ENCODE assay signal across 8 cellular contexts in the genomic region with DNA sequence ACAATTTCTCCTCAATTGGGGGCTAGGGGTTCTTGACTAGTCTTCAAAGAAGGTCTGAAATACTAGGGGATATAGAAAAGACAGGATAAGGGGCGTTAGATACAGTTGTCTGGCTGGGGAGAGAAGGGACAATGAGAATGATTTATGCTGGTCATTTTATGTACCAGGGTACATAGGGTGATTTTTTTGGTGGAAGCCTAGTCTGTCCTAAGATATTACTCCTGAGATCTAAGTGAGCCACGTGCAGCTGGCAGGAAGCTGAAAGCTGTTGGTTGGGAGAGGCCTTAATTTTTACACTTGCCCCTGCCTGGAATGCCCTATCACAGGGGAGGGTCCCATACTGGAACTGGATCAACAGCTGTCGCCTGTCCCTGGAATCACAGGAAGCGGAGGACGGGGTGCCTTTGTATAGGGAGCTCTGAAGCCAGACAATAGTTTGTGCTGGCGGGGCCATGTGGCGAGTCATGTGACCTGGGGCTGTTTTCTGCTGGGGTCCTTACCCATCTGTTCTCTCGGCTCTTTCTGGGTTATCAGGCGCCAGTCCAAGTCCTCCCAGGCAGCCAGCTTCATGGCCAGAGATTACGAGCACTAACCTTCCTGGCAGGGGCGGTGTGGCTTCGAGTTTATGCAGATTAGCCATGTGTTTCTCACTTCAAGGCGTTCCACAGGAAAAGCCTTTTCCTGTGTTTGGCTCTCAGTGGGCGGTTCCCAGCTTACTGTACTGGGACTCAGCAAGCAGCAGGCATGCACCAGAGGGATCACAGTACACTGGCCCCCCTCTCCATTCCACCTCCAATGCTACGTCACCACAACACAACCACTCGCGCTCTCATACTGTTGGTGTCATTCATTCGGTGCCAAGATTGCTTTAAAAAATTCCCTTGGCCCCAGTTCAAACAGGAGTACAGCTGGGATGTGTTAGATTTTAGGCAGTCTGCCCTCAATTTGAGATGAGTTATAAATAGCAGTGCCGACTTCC. TPM values are rescaled to one million over a fixed set of nuclear protein-coding genes. Genes with fewer than 3 reads are reported as not detected.
DNase-seq lines count a peak whose midpoint lies in the region; ATAC-seq, FAIRE-seq and TF ChIP-seq lines count a peak whose summit lies in the region.

No MANE protein-coding gene starts in this region.

- H3K9ac ChIP-seq in GM12878 (ENCODE audit: control insufficient read depth, insufficient read depth, low read length), result peak overlapping the region; percentile 44

- H2AFZ ChIP-seq in GM12878 (ENCODE audit: control insufficient read depth, low read depth, low read length), result no peak overlapping the region; the same call in 1 of the 2 replicates

- TF ChIP-seq EP300 in GM12878 (IDR thresholded peaks at IDR 0.05; ENCODE audit: borderline replicate concordance in 1 of 2, control insufficient read depth in 1 of 2, low read depth in 2 of 2, low read length in 2 of 2), result no peak

- 0 out of 2 replicates have a peak, but pooled peaks have one; percentile 36 for TF ChIP-seq POLR2A in GM12878 (IDR thresholded peaks at IDR 0.05; ENCODE audit: low read depth, low read length)

- DNase-seq in Caki2 (ENCODE audit: low read depth) (peak; percentile 87), LNCaP clone FGC (ENCODE audit: low read depth) (peak; percentile 58), GM12878 (ENCODE audit: low read depth, low spot score) (no peak), right cardiac atrium (peak; percentile 89 to 93 (median 90)), posterior vena cava (ENCODE audit: low spot score) (peak; percentile 91)

- intact Hi-C loops in GM12878 (cut with micrococcal nuclease; ENCODE audit: unreplicated experiment) (no loop called here), right cardiac atrium (cut with DNase I) (no loop called here), posterior vena cava (cut with DNase I) (no loop called here)

- POLR2A ChIA-PET in GM12878 (lab: Charles Lee), result interaction anchor here (0.7 to 3.9 kb wide), 12 partner anchors 14 to 131 kb away, joined by 3 to 23 read pairs (median 4); no protein-coding TSS in a partner anchor

- RAD21 ChIA-PET in GM12878 (lab: Charles Lee; ENCODE audit: unreplicated experiment), result interaction anchor here (0.5 to 2.9 kb wide), 15 partner anchors 16 to 121 kb away, joined by 3 to 15 read pairs (median 4); a partner anchor contains a TSS

- WGBS in GM12878 (ENCODE audit: insufficient coverage, insufficient replicate concordance, low lambda C conversion rate, missing lambda C conversion rate), result 37% methylated on average over 19 of the region's 19 CpGs
- 4% methylated on average over 19 of the region's 19 CpGs for WGBS in right cardiac atrium

- H4K20me1 ChIP-seq in GM12878 (ENCODE audit: control insufficient read depth, insufficient read depth), result peaks cover 7% of the 10 kb centered on the region; the same call in 1 of the 2 replicates

- H3K9me3 ChIP-seq in GM12878 (replicated peaks; ENCODE audit: control insufficient read depth, insufficient read depth, low read length), result no peaks in the 10 kb centered on the region
- H3K9me3 ChIP-seq in right cardiac atrium (ENCODE audit: control insufficient read depth, low read length), result no peaks in the 10 kb centered on the region

- peak overlapping the region; percentile 93 for H3K4me2 ChIP-seq in GM12878 (ENCODE audit: control insufficient read depth, insufficient read depth)

- TF ChIP-seq CTCF in LNCaP clone FGC (IDR thresholded peaks at IDR 0.05; ENCODE audit: control insufficient read depth, extremely low read depth, insufficient read depth), result no peak
- TF ChIP-seq CTCF in GM12878 (IDR thresholded peaks at IDR 0.05 in 2 of 3, conservative IDR thresholded peaks at IDR 0.05 in 1 of 3; ENCODE audit: control insufficient read depth in 2 of 3, extremely low read depth in 1 of 3, insufficient read depth in 1 of 3, low read depth in 3 of 3, low read length in 3 of 3), result no peak

- in situ Hi-C loops in Caki2 (cut with HindIII; ENCODE audit: low pct_unique_long_range_greater_than_20kb, low sequenced_read_pairs) (no loop called here), GM12878 (cut with MboI) (no loop called here)

- SMC1A ChIA-PET in GM12878 (lab: Charles Lee; ENCODE audit: uncharacterized antibody, unreplicated experiment), result interaction anchor here (0.7 to 10.0 kb wide), 15 partner anchors 9 to 124 kb away, joined by 3 to 128 read pairs (median 5); no protein-coding TSS in a partner anchor

- H3K4me3 ChIP-seq in LNCaP clone FGC (ENCODE audit: low read depth, low read length) (no peak overlapping the region), GM12878 (peak overlapping the region; percentile 49), right cardiac atrium (ENCODE audit: low read length) (peak overlapping the region; percentile 4)

- ATAC-seq in SK-N-SH treated with all-trans-retinoic acid at 6 μM for 48 hours (peak; percentile 96), GM12878 (peak; percentile 61), right cardiac atrium (peak; percentile 96 to 98), GM21423 (IDR thresholded peaks at IDR 0.05; ENCODE audit: unreplicated experiment) (no peak), GM18520 (IDR thresholded peaks at IDR 0.05; ENCODE audit: unreplicated experiment) (no peak)

- H3K27ac ChIP-seq in GM12878 (ENCODE audit: control insufficient read depth, insufficient read depth) (peak overlapping the region; percentile 72), right cardiac atrium (ENCODE audit: low read length) (peak overlapping the region; percentile 90)

- H3K27me3 ChIP-seq in GM12878 (replicated peaks in 1 of 2; ENCODE audit: control insufficient read depth in 2 of 2, insufficient read depth in 2 of 2, low read length in 1 of 2), result no peaks in the 10 kb centered on the region
- H3K27me3 ChIP-seq in right cardiac atrium (ENCODE audit: control insufficient read depth, insufficient read depth), result no peaks in the 10 kb centered on the region

- H3K4me1 ChIP-seq in GM12878 (ENCODE audit: control insufficient read depth, insufficient read depth, low read length) (peaks cover 53% of the 10 kb centered on the region), right cardiac atrium (ENCODE audit: control insufficient read depth, insufficient read depth, low read length) (peaks cover 21% of the 10 kb centered on the region)

- H3K36me3 ChIP-seq in GM12878 (ENCODE audit: control insufficient read depth in 2 of 2, insufficient read depth in 2 of 2, low read length in 1 of 2), result peaks cover 0 to 6% of the 10 kb centered on the region in 2 experiments; a peak in 2 of 4 replicates

- no peak for TF ChIP-seq RAD21 in GM12878 (IDR thresholded peaks at IDR 0.05; ENCODE audit: insufficient read depth, low read depth, low read length)

- H3K79me2 ChIP-seq in GM12878 (ENCODE audit: control insufficient read depth, insufficient read depth, low read length), result peaks cover 94% of the 10 kb centered on the region

- no peak for FAIRE-seq in GM12878 (lab: Jason Lieb, UNC)

- BruUV-seq in GM12878 (replicated peaks; lab: Mats Ljungman, UMichigan), result TSS peak; percentile 6

- CTCF ChIA-PET in GM12878 (lab: Yijun Ruan, JAX), result interaction anchor here (1.0 to 7.7 kb wide), 10 partner anchors 10 to 184 kb away, joined by 3 to 50 read pairs (median 6); a partner anchor contains a TSS

TF ChIP-seq in SK-N-SH treated with all-trans-retinoic acid at 6 μM for 48 hours, 23 proteins besides CTCF, POLR2A, EP300 and RAD21 (continues in another document):
- TF ChIP-seq ESRRG (CRISPR knock-in tag; IDR thresholded peaks at IDR 0.05) (no peak), CSDC2 (CRISPR knock-in tag; IDR thresholded peaks at IDR 0.05) (peak; percentile 65; the same call in 1 of the 2 replicates), TOX (CRISPR knock-in tag; IDR thresholded peaks at IDR 0.05; ENCODE audit: borderline replicate concordance) (peak; percentile 23; the same call in 1 of the 2 replicates)

TF ChIP-seq in GM12878, 131 proteins besides CTCF, POLR2A, EP300 and RAD21 (continues in another document):
- TF ChIP-seq RUNX3 (IDR thresholded peaks at IDR 0.05; ENCODE audit: low read length), result no peak
- TF ChIP-seq CREM (IDR thresholded peaks at IDR 0.05; ENCODE audit: low read depth), result peak; percentile 55; the same call in 1 of the 2 replicates
- peak in 1 of 2 experiments; percentile 17; a peak in 1 of 4 replicates for TF ChIP-seq BHLHE40 (IDR thresholded peaks at IDR 0.05; ENCODE audit: borderline replicate concordance in 1 of 2, low read depth in 2 of 2, low read length in 1 of 2)
- no peak for TF ChIP-seq RFX5 (IDR thresholded peaks at IDR 0.05; ENCODE audit: low read depth, low read length)
- no peak for TF ChIP-seq ASH2L (IDR thresholded peaks at IDR 0.05; ENCODE audit: borderline replicate concordance, low read depth)
- TF ChIP-seq YBX1 (IDR thresholded peaks at IDR 0.05), result no peak
- TF ChIP-seq, protein P1, sequence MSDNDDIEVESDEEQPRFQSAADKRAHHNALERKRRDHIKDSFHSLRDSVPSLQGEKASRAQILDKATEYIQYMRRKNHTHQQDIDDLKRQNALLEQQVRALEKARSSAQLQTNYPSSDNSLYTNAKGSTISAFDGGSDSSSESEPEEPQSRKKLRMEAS (IDR thresholded peaks at IDR 0.05; ENCODE audit: low read depth, low read length), result peak; percentile 68
- no peak for TF ChIP-seq NFYA (IDR thresholded peaks at IDR 0.05; ENCODE audit: borderline replicate concordance, low read depth, low read length)
- TF ChIP-seq HCFC1 (IDR thresholded peaks at IDR 0.05; ENCODE audit: low read length), result no peak
- TF ChIP-seq BCL11A (IDR thresholded peaks at IDR 0.05; ENCODE audit: low read depth, low read length), result 0 out of 2 replicates have a peak, but pooled peaks have one; percentile 9

RNA-seq across cellular contexts. Expression of a gene that starts 27.5 kb away (rescaled TPM):
- total RNA-seq in Caki2 (2014; rRNA removed; shearing (Covaris generic); ENCODE audit: low replicate concordance), result 8.4 and 9.5 TPM in 2 replicates
- 132 and 155 TPM in 2 replicates for total RNA-seq in GM12878 (2013; cell fraction: nucleolus; rRNA removed)
- total RNA-seq in GM12878 (2014; rRNA removed) (20.5 and 24.3 TPM in 2 replicates), GM12878 (2014; rRNA removed; fragmentation: Illumina TruSeq; extraction: Trizol) (22.7 and 23.6 TPM in 2 replicates), GM12878 (2021) (93.4 and 98.0 TPM in 2 replicates), right cardiac atrium (10 to 100 TPM; 33.1 to 45.3 (median 40.0) TPM), posterior vena cava (10 to 100 TPM; 48.1 to 48.6 TPM)
- 28.6 TPM for polyA plus RNA-seq in GM12878 (2011; ENCODE audit: low read depth)
- polyA plus RNA-seq in GM12878 (2011; rRNA removed) (9.4 and 13.1 TPM in 2 replicates), GM12878 (2014; fragmentation: Illumina TruSeq; extraction: Trizol) (59.0 and 75.1 TPM in 2 replicates), GM12878 (2014; fragmentation: Nextera tagmentation; extraction: Ambion mirVana) (10 to 100 TPM in 1 of 2 experiments, 1 to 10 TPM in 1; 10.0 to 24.5 TPM), GM12878 (2014; rRNA removed) (41.6 and 57.8 TPM in 2 replicates), GM12878 (2016; fragmentation: Nextera tagmentation; extraction: Ambion mirVana) (10 to 100 TPM; 22.2 to 22.8 TPM), right cardiac atrium (15.7 TPM)
- 18.8 and 23.5 TPM in 2 replicates for polyA plus RNA-seq in GM12878 (2011; cell fraction: cytosol; rRNA removed)
- 49.4 and 77.8 TPM in 2 replicates for polyA plus RNA-seq in GM12878 (2011; cell fraction: nucleus; rRNA removed)
- 44.5 and 51.6 TPM in 2 replicates for polyA plus RNA-seq in GM12878 (2012)
- polyA minus RNA-seq in GM12878 (2011; rRNA and poly(A)+ RNA removed), result 31.7 and 33.9 TPM in 2 replicates
- polyA minus RNA-seq in GM12878 (2011; cell fraction: cytosol; rRNA and poly(A)+ RNA removed), result 29.7 and 37.3 TPM in 2 replicates
- polyA minus RNA-seq in GM12878 (2011; cell fraction: nucleus; rRNA and poly(A)+ RNA removed), result 18.1 and 41.5 TPM in 2 replicates

Comparison
In these comparisons a context has a peak if more than half of its experiments do, and no peak if none do; other contexts are left out.
1. ATAC-seq: peak in SK-N-SH treated with all-trans-retinoic acid at 6 μM for 48 hours (single experiment), GM12878 (single experiment) and right cardiac atrium (2 of 2); none in GM21423 (single experiment) and GM18520 (single experiment).